9 cellular contexts compared by ENCODE assay signal in the genomic region with DNA sequence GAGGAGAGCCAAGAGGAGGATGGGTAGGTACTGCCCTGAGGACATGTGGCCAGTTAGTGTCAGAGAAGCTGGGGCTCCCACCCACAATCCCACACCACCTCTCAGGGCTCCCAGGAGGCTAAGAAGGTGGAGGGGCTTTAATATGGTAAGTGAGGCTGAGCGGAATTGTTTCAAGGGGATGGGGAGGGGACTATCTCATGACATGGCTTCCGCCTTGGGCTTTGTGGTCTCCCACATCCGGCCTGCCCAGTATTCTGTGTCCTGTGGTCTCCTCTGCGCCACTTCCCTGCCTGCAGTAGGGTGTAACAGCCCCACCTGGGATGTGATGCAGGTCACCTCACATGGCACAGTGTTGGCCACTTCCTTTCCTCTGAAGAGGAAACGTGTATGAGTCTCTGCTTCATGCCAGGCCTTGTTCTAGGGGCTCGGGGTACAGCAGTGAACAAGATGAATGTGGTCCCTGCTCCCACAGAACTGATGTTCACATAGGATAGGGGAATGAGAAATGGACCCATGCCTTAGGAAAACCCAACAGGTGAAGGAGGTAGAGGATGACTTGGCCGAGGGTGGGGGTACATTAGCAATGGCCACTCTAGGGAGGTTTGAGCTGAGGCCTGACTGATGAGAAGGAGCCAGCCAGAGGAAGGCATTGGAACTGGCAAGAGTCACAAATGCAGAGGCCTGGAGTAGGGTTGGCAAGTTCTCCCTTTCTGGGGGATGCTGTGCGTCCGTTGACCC. TPM values are rescaled to one million over a fixed set of nuclear protein-coding genes. Genes with fewer than 3 reads are reported as not detected.
DNase-seq lines count a peak whose midpoint lies in the region; ATAC-seq, FAIRE-seq and TF ChIP-seq lines count a peak whose summit lies in the region.
"Had no signal": no experiment of that assay in that cellular context is flagged by ENCODE, and none has a peak within 500 bp of the region (broad histone marks: within the 10 kb centered on the region; RNA-seq: fewer than 3 reads in every experiment).

No MANE protein-coding gene starts in this region.

- H3K9ac ChIP-seq in endothelial cell of umbilical vein (replicated peaks; ENCODE audit: extremely low read depth, insufficient read depth, low read length), result no peak overlapping the region

- no peaks in the 10 kb centered on the region for H3K27me3 Mint-ChIP-seq in stimulated activated naive B cell treated with anti-CD40 and anti-IgM and Interleukin-4, amounts not matched to agents 10 μg/mL and 1 μg/mL and 100 μg/mL, for 72 hours

- H3K27ac ChIP-seq in endothelial cell of umbilical vein (ENCODE audit: insufficient read depth, low read depth, low read length) (no peak overlapping the region), esophagus muscularis mucosa (replicated peaks in 1 of 4) (no peak overlapping the region), prostate gland (no peak overlapping the region)
- H3K27ac ChIP-seq: VCaP had no signal

- DNase-seq in stimulated activated CD4-positive, alpha-beta T cell treated with anti-CD3 and anti-CD28 coated beads, Interleukin-12 subunit alpha, Interleukin-12 subunit beta, amount 100 ng/mL, for 48 hours (ENCODE audit: low read depth in 2 of 3, low spot score in 1 of 3), result peak; percentile 52 to 68 (median 56)
- no peak for DNase-seq in stimulated activated CD4-positive, alpha-beta T cell treated with anti-CD3 and anti-CD28 coated beads, Interleukin-12 subunit alpha, Interleukin-12 subunit beta, amount 100 ng/mL, for 4 hours
- no peak for DNase-seq in endothelial cell of umbilical vein (ENCODE audit: low read depth, low spot score)
- DNase-seq in stimulated activated naive B cell treated with anti-CD40 and anti-IgM and Interleukin-4, amounts not matched to agents 10 μg/mL and 1 μg/mL and 100 μg/mL, for 72 hours, result peak; percentile 83
- no peak for DNase-seq in epidermal melanocyte (ENCODE audit: insufficient read length, low spot score)
- no peak for DNase-seq in esophagus muscularis mucosa (ENCODE audit: extremely low spot score)
- DNase-seq in prostate gland (ENCODE audit: low spot score), result no peak

- H3K9me3 ChIP-seq in endothelial cell of umbilical vein (replicated peaks; ENCODE audit: control insufficient read depth, insufficient read depth, low read length), result no peaks in the 10 kb centered on the region
- H3K9me3 ChIP-seq in esophagus muscularis mucosa, result no peaks in the 10 kb centered on the region
- no peaks in the 10 kb centered on the region for H3K9me3 ChIP-seq in prostate gland

- no peak overlapping the region for H2AFZ ChIP-seq in endothelial cell of umbilical vein (ENCODE audit: low read depth, low read length)

- no peak for TF ChIP-seq CTCF in endothelial cell of umbilical vein (IDR thresholded peaks at IDR 0.05; ENCODE audit: extremely low read depth in 1 of 2, insufficient read depth in 1 of 2, low read depth in 1 of 2, low read length in 2 of 2)
- TF ChIP-seq CTCF in esophagus muscularis mucosa (IDR thresholded peaks at IDR 0.05), result no peak
- TF ChIP-seq CTCF in prostate gland (IDR thresholded peaks at IDR 0.05), result no peak

- TSS peak; percentile 5 for BruUV-seq in endothelial cell of umbilical vein (replicated peaks; lab: Mats Ljungman, UMichigan)

- H3K27me3 ChIP-seq in endothelial cell of umbilical vein (ENCODE audit: control insufficient read depth in 2 of 2, insufficient read depth in 2 of 2, low read length in 2 of 2) (no peaks in the 10 kb centered on the region), esophagus muscularis mucosa (no peaks in the 10 kb centered on the region), prostate gland (replicated peaks; ENCODE audit: insufficient read depth) (no peaks in the 10 kb centered on the region)

- peaks cover 28 to 47% of the 10 kb centered on the region in 2 donors for H3K36me3 Mint-ChIP-seq in stimulated activated naive B cell treated with anti-CD40 and anti-IgM and Interleukin-4, amounts not matched to agents 10 μg/mL and 1 μg/mL and 100 μg/mL, for 72 hours

- WGBS in esophagus muscularis mucosa, result 83% methylated on average over 9 of the region's 9 CpGs
- 71% methylated on average over 9 of the region's 9 CpGs for WGBS in prostate gland

- H3K9me1 ChIP-seq in endothelial cell of umbilical vein (replicated peaks; ENCODE audit: control insufficient read depth, extremely low read depth, insufficient read depth, low read length), result no peaks in the 10 kb centered on the region

- no peak for FAIRE-seq in endothelial cell of umbilical vein (lab: Jason Lieb, UNC)

- ATAC-seq in activated CD4-positive, CD25-positive, alpha-beta regulatory T cell treated with anti-CD3 and anti-CD28 coated beads, Interleukin-2, amount 50 U/mL, for 24 hours, result peak; percentile 70
- peak; percentile 83 to 86 for ATAC-seq in stimulated activated naive B cell treated with anti-CD40 and anti-IgM and Interleukin-4, amounts not matched to agents 10 μg/mL and 1 μg/mL and 100 μg/mL, for 72 hours (replicated peaks)

- H3K27ac Mint-ChIP-seq in stimulated activated naive B cell treated with anti-CD40 and anti-IgM and Interleukin-4, amounts not matched to agents 10 μg/mL and 1 μg/mL and 100 μg/mL, for 72 hours, result peak overlapping the region; percentile 94

- H3K4me3 ChIP-seq in endothelial cell of umbilical vein (replicated peaks in 1 of 3; ENCODE audit: insufficient read depth in 1 of 3, low read depth in 1 of 3, low read length in 3 of 3), result no peak overlapping the region
- no peak overlapping the region for H3K4me3 ChIP-seq in esophagus muscularis mucosa
- no peak overlapping the region for H3K4me3 ChIP-seq in prostate gland

- H3K36me3 ChIP-seq in endothelial cell of umbilical vein (ENCODE audit: control insufficient read depth in 2 of 2, extremely low read depth in 1 of 2, insufficient read depth in 2 of 2, low read length in 2 of 2) (peaks cover 0 to 2% of the 10 kb centered on the region in 2 experiments), esophagus muscularis mucosa (peaks cover 0 to 13% (median 9%) of the 10 kb centered on the region in 4 donors), prostate gland (no peaks in the 10 kb centered on the region)

- no peak overlapping the region for H3K4me2 ChIP-seq in endothelial cell of umbilical vein (ENCODE audit: insufficient read depth, low read length)

- H3K9me3 Mint-ChIP-seq in stimulated activated naive B cell treated with anti-CD40 and anti-IgM and Interleukin-4, amounts not matched to agents 10 μg/mL and 1 μg/mL and 100 μg/mL, for 72 hours, result peaks cover 7 to 9% of the 10 kb centered on the region in 2 donors

- no peak for TF ChIP-seq EP300 in esophagus muscularis mucosa (IDR thresholded peaks at IDR 0.05)

- peaks cover 29 to 43% of the 10 kb centered on the region in 2 donors for H3K4me1 Mint-ChIP-seq in stimulated activated naive B cell treated with anti-CD40 and anti-IgM and Interleukin-4, amounts not matched to agents 10 μg/mL and 1 μg/mL and 100 μg/mL, for 72 hours

- H3K4me1 ChIP-seq in endothelial cell of umbilical vein (ENCODE audit: control insufficient read depth, extremely low read depth, insufficient read depth, low read length) (peaks cover 7% of the 10 kb centered on the region), esophagus muscularis mucosa (peaks cover 11 to 32% (median 28%) of the 10 kb centered on the region in 4 donors), prostate gland (replicated peaks) (no peaks in the 10 kb centered on the region)

- no peaks in the 10 kb centered on the region for H4K20me1 ChIP-seq in endothelial cell of umbilical vein (replicated peaks; ENCODE audit: control insufficient read depth, extremely low read depth, insufficient read depth, low read length)

- TF ChIP-seq POLR2A in endothelial cell of umbilical vein (IDR thresholded peaks at IDR 0.05; ENCODE audit: low read depth, low read length) (no peak), esophagus muscularis mucosa (IDR thresholded peaks at IDR 0.05; ENCODE audit: low read depth) (no peak), prostate gland (IDR thresholded peaks at IDR 0.05) (no peak)

- H3K79me2 ChIP-seq in endothelial cell of umbilical vein (ENCODE audit: control insufficient read depth, insufficient read depth, low read length), result no peaks in the 10 kb centered on the region

- dilution Hi-C loops in endothelial cell of umbilical vein (cut with MboI; ENCODE audit: extremely low pct_ligation_motif_present, low sequenced_read_pairs), result no loop called here

- intact Hi-C loops in endothelial cell of umbilical vein (cut with micrococcal nuclease), result no loop called here
- intact Hi-C loops in esophagus muscularis mucosa (cut with DNase I), result no loop called here
- intact Hi-C loops in prostate gland (cut with DNase I), result no loop called here

- H3K4me3 Mint-ChIP-seq in stimulated activated naive B cell treated with anti-CD40 and anti-IgM and Interleukin-4, amounts not matched to agents 10 μg/mL and 1 μg/mL and 100 μg/mL, for 72 hours, result peak overlapping the region; percentile 2 to 68

- CTCF ChIA-PET in endothelial cell of umbilical vein (lab: Charles Lee), result no interaction called here

- POLR2A ChIA-PET in endothelial cell of umbilical vein (lab: Charles Lee), result no interaction called here

RNA-seq across cellular contexts. Expression of a gene that starts 3.2 kb away (rescaled TPM):
- total RNA-seq in endothelial cell of umbilical vein, result 21.7 and 29.5 TPM in 2 replicates
- polyA plus RNA-seq in endothelial cell of umbilical vein, result 29.5 and 34.5 TPM in 2 replicates
- polyA plus RNA-seq in endothelial cell of umbilical vein (2011; cell fraction: cytosol; rRNA removed), result 4.2 and 12.2 TPM in 2 replicates
- 156 and 206 TPM in 2 replicates for polyA plus RNA-seq in endothelial cell of umbilical vein (2011; cell fraction: nucleus; rRNA removed)
- polyA plus RNA-seq in endothelial cell of umbilical vein (2012), result 10.6 and 11.3 TPM in 2 replicates
- 14.8 and 29.0 TPM in 2 replicates for polyA minus RNA-seq in endothelial cell of umbilical vein
- 3.4 TPM for polyA minus RNA-seq in endothelial cell of umbilical vein (2011; cell fraction: cytosol; rRNA and poly(A)+ RNA removed)
- 23.5 and 34.7 TPM in 2 replicates for polyA minus RNA-seq in endothelial cell of umbilical vein (2011; cell fraction: nucleus; rRNA and poly(A)+ RNA removed)
- 10 to 100 TPM; 14.1 to 37.0 (median 15.7) TPM for total RNA-seq in esophagus muscularis mucosa
- total RNA-seq in prostate gland, result 10 to 100 TPM; 46.0 to 79.5 TPM

RNA-seq across cellular contexts. Expression of a gene that starts 14.2 kb away (rescaled TPM):
- total RNA-seq in endothelial cell of umbilical vein, result 105 and 114 TPM in 2 replicates
- polyA plus RNA-seq in endothelial cell of umbilical vein, result 244 and 254 TPM in 2 replicates
- 240 and 254 TPM in 2 replicates for polyA plus RNA-seq in endothelial cell of umbilical vein (2011; cell fraction: cytosol; rRNA removed)
- 221 and 233 TPM in 2 replicates for polyA plus RNA-seq in endothelial cell of umbilical vein (2011; cell fraction: nucleus; rRNA removed)
- polyA plus RNA-seq in endothelial cell of umbilical vein (2012), result 65.2 and 76.7 TPM in 2 replicates
- 37.9 and 39.1 TPM in 2 replicates for polyA minus RNA-seq in endothelial cell of umbilical vein
- 105 TPM for polyA minus RNA-seq in endothelial cell of umbilical vein (2011; cell fraction: cytosol; rRNA and poly(A)+ RNA removed)
- polyA minus RNA-seq in endothelial cell of umbilical vein (2011; cell fraction: nucleus; rRNA and poly(A)+ RNA removed), result 15.4 and 18.5 TPM in 2 replicates
- 10 to 100 TPM; 32.0 to 73.0 (median 50.6) TPM for total RNA-seq in esophagus muscularis mucosa
- 100 to 1,000 TPM; 100 to 116 TPM for total RNA-seq in prostate gland

RNA-seq across cellular contexts. Expression of a gene that starts 18.4 kb away (rescaled TPM):
- total RNA-seq in endothelial cell of umbilical vein (248 TPM in 2 replicates), esophagus muscularis mucosa (100 to 1,000 TPM in 3 of 4 donors, 10 to 100 TPM in 1; 67.4 to 163 (median 125) TPM), prostate gland (100 to 1,000 TPM; 184 to 238 TPM)
- polyA plus RNA-seq in endothelial cell of umbilical vein, result 198 and 220 TPM in 2 replicates
- 36.8 and 59.2 TPM in 2 replicates for polyA plus RNA-seq in endothelial cell of umbilical vein (2011; cell fraction: cytosol; rRNA removed)
- polyA plus RNA-seq in endothelial cell of umbilical vein (2011; cell fraction: nucleus; rRNA removed), result 1,499 and 1,889 TPM in 2 replicates
- polyA plus RNA-seq in endothelial cell of umbilical vein (2012), result 119 and 124 TPM in 2 replicates
- 143 and 184 TPM in 2 replicates for polyA minus RNA-seq in endothelial cell of umbilical vein
- polyA minus RNA-seq in endothelial cell of umbilical vein (2011; cell fraction: cytosol; rRNA and poly(A)+ RNA removed), result 50.2 TPM
- polyA minus RNA-seq in endothelial cell of umbilical vein (2011; cell fraction: nucleus; rRNA and poly(A)+ RNA removed), result 260 and 342 TPM in 2 replicates

Comparison
In these comparisons a context has a peak if more than half of its experiments do, and no peak if none do; other contexts are left out.
1. DNase-seq: peak in stimulated activated CD4-positive, alpha-beta T cell treated with anti-CD3 and anti-CD28 coated beads, Interleukin-12 subunit alpha, Interleukin-12 subunit beta, amount 100 ng/mL, for 48 hours (3 of 3) and stimulated activated naive B cell treated with anti-CD40 and anti-IgM and Interleukin-4, amounts not matched to agents 10 μg/mL and 1 μg/mL and 100 μg/mL, for 72 hours (single experiment); none in stimulated activated CD4-positive, alpha-beta T cell treated with anti-CD3 and anti-CD28 coated beads, Interleukin-12 subunit alpha, Interleukin-12 subunit beta, amount 100 ng/mL, for 4 hours (single experiment), endothelial cell of umbilical vein (single experiment), epidermal melanocyte (single experiment), esophagus muscularis mucosa (single experiment) and prostate gland (single experiment).